Comparison of ENCODE assay signal across 15 cellular contexts in genomic region chrX:79235899-79236298, GRCh38.
"Had no signal": no experiment of that assay in that cellular context is flagged by ENCODE, and none has a peak within 500 bp of the region (broad histone marks: within the 10 kb centered on the region; RNA-seq: fewer than 3 reads in every experiment).

No MANE protein-coding gene starts in this region.

- ATAC-seq: heart right ventricle, left lung had no signal

- H3K9me3 Mint-ChIP-seq: dendritic cell treated with granulocyte-macrophage colony-stimulating factor and Interleukin-4, amounts not matched to agents 40 ng/mL and 50 ng/mL, for 4 days; type B pancreatic cell had no signal

- DNase-seq: activated CD4-positive, alpha-beta T cell treated with anti-CD3 and anti-CD28 coated beads for 4 hours; activated CD8-positive, alpha-beta memory T cell treated with anti-CD3 and anti-CD28 coated beads for 24 hours; activated CD8-positive, alpha-beta memory T cell treated with anti-CD3 and anti-CD28 coated beads, Interleukin-2, amount 50 U/mL, for 48 hours; activated naive CD4-positive, alpha-beta T cell treated with Interleukin-2 at 50 U/mL for 16 hours; effector memory CD4-positive, alpha-beta T cell; esophagus squamous epithelium; heart right ventricle; left lung; mammary epithelial cell; stimulated activated CD4-positive, alpha-beta T cell treated with anti-CD3 and anti-CD28 coated beads, Interleukin-2, amount 100 ng/mL, for 24 hours; testis had no signal

- H3K4me1 ChIP-seq: esophagus squamous epithelium, heart right ventricle, left lung, prostate gland, right atrium auricular region, testis had no signal

- H3K4me3 Mint-ChIP-seq: dendritic cell treated with granulocyte-macrophage colony-stimulating factor and Interleukin-4, amounts not matched to agents 40 ng/mL and 50 ng/mL, for 4 days; type B pancreatic cell had no signal

- H3K4me3 ChIP-seq: esophagus squamous epithelium, heart right ventricle, left lung, prostate gland, right atrium auricular region, testis had no signal

- H3K36me3 ChIP-seq: esophagus squamous epithelium, heart right ventricle, left lung, prostate gland, right atrium auricular region had no signal

- H3K36me3 Mint-ChIP-seq: type B pancreatic cell had no signal

- H3K27ac ChIP-seq: esophagus squamous epithelium, heart right ventricle, left lung, prostate gland, right atrium auricular region, testis had no signal

- H3K27ac Mint-ChIP-seq: dendritic cell treated with granulocyte-macrophage colony-stimulating factor and Interleukin-4, amounts not matched to agents 40 ng/mL and 50 ng/mL, for 4 days; type B pancreatic cell had no signal

- H3K27me3 ChIP-seq: esophagus squamous epithelium, left lung, right atrium auricular region, testis had no signal

- H3K9me3 ChIP-seq: esophagus squamous epithelium, heart right ventricle, left lung, prostate gland, right atrium auricular region, testis had no signal

- H3K27me3 Mint-ChIP-seq: dendritic cell treated with granulocyte-macrophage colony-stimulating factor and Interleukin-4, amounts not matched to agents 40 ng/mL and 50 ng/mL, for 4 days; type B pancreatic cell had no signal
